In genomic region chr5:134129411-134130238, GRCh38 we compare ENCODE assay signal across 16 cellular contexts. TPM values are rescaled to one million over a fixed set of nuclear protein-coding genes. Genes with fewer than 3 reads are reported as not detected.
DNase-seq lines count a peak whose midpoint lies in the region; ATAC-seq, FAIRE-seq and TF ChIP-seq lines count a peak whose summit lies in the region.
"Had no signal": no experiment of that assay in that cellular context is flagged by ENCODE, and none has a peak within 500 bp of the region (broad histone marks: within the 10 kb centered on the region; RNA-seq: fewer than 3 reads in every experiment).

No MANE protein-coding gene starts in this region.

- H3K4me2 ChIP-seq in K562 (ENCODE audit: insufficient read depth, low read length), result no peak overlapping the region
- no peak overlapping the region for H3K4me2 ChIP-seq in neuronal stem cell (ENCODE audit: insufficient read depth, low read length, poor library complexity, severe bottlenecking)

- intact Hi-C loops in K562 (cut with micrococcal nuclease) (no loop called here), dorsolateral prefrontal cortex (cut with DNase I) (no loop called here)

- CTCF ChIA-PET in T-cell (lab: Charles Lee), result interaction anchor here (0.6 to 3.0 kb wide), 13 partner anchors 8 to 90 kb away, joined by 3 to 13 read pairs (median 4); no protein-coding TSS in a partner anchor
- CTCF ChIA-PET in K562 (lab: Yijun Ruan, JAX; ENCODE audit: low intra/inter-chr PET ratio), result interaction anchor here (0.6 kb wide), 1 partner anchor 16 kb away, joined by 4 read pairs; no protein-coding TSS in a partner anchor

- FAIRE-seq in K562 (lab: Jason Lieb, UNC), result no peak
- FAIRE-seq: H54, pancreas had no signal

- H3K36me3 ChIP-seq in K562 (ENCODE audit: control insufficient read depth, insufficient read depth, low read length) (peaks cover 29% of the 10 kb centered on the region; the same call in 1 of the 3 replicates), neuronal stem cell (replicated peaks in 1 of 2; ENCODE audit: control insufficient read depth in 2 of 2, insufficient read depth in 2 of 2, low read length in 2 of 2) (peaks cover 30 to 55% of the 10 kb centered on the region in 2 donors)

- H2AFZ ChIP-seq in K562 (ENCODE audit: low read depth, low read length), result no peak overlapping the region
- H2AFZ ChIP-seq in neuronal stem cell (ENCODE audit: low read length), result no peak overlapping the region

- peaks cover 99% of the 10 kb centered on the region for H3K4me1 Mint-ChIP-seq in activated T-cell treated with anti-CD3 and anti-CD28 coated beads, Interleukin-2, amount 50 U/mL, for 24 hours (ENCODE audit: low read depth)
- H3K4me1 Mint-ChIP-seq in T-cell, result peaks cover 98 to 100% (median 100%) of the 10 kb centered on the region in 3 donors

- H4K20me1 ChIP-seq in K562 (replicated peaks; ENCODE audit: control insufficient read depth, insufficient read depth, low read length), result peaks cover 28% of the 10 kb centered on the region

- peak overlapping the region; percentile 55 for H3K23ac ChIP-seq in neuronal stem cell (ENCODE audit: low read depth, low read length, poor library complexity)

- no peak overlapping the region for H3K27ac ChIP-seq in K562 (ENCODE audit: extremely low read depth, low read depth, low read length)
- H3K27ac ChIP-seq in neuronal stem cell (replicated peaks; ENCODE audit: low read length), result no peak overlapping the region
- peak overlapping the region in 3 of 59 donors; percentile 7 to 21 (median 8) for H3K27ac ChIP-seq in dorsolateral prefrontal cortex
- H3K27ac ChIP-seq: pancreas had no signal

- peak overlapping the region; percentile 92 for H3K27ac Mint-ChIP-seq in activated T-cell treated with anti-CD3 and anti-CD28 coated beads, Interleukin-2, amount 50 U/mL, for 24 hours
- peak overlapping the region; percentile 92 to 97 for H3K27ac Mint-ChIP-seq in T-cell
- H3K27ac Mint-ChIP-seq: dendritic cell treated with granulocyte-macrophage colony-stimulating factor and Interleukin-4, amounts not matched to agents 40 ng/mL and 50 ng/mL, for 4 days had no signal

- no peak overlapping the region for H2AK5ac ChIP-seq in neuronal stem cell (ENCODE audit: low read depth, low read length)

- peaks cover 3% of the 10 kb centered on the region for H3K79me1 ChIP-seq in neuronal stem cell (ENCODE audit: low read depth, low read length)

- H2BK15ac ChIP-seq in neuronal stem cell (ENCODE audit: low read length), result no peak overlapping the region

- H3K79me2 ChIP-seq in K562 (ENCODE audit: control insufficient read depth, insufficient read depth, low read length), result no peaks in the 10 kb centered on the region

- peaks cover 97% of the 10 kb centered on the region for H3K36me3 Mint-ChIP-seq in activated T-cell treated with anti-CD3 and anti-CD28 coated beads, Interleukin-2, amount 50 U/mL, for 24 hours (ENCODE audit: low read depth)
- H3K36me3 Mint-ChIP-seq in T-cell, result peaks cover 52% of the 10 kb centered on the region

- H3K27me3 Mint-ChIP-seq in activated T-cell treated with anti-CD3 and anti-CD28 coated beads, Interleukin-2, amount 50 U/mL, for 24 hours, result no peaks in the 10 kb centered on the region
- no peaks in the 10 kb centered on the region for H3K27me3 Mint-ChIP-seq in T-cell
- H3K27me3 Mint-ChIP-seq: dendritic cell treated with granulocyte-macrophage colony-stimulating factor and Interleukin-4, amounts not matched to agents 40 ng/mL and 50 ng/mL, for 4 days had no signal

- TF ChIP-seq POLR2A in K562 (conservative IDR thresholded peaks at IDR 0.05), result no peak

- H4K8ac ChIP-seq in neuronal stem cell (ENCODE audit: low read depth, low read length), result peak overlapping the region; percentile 3

- H2BK120ac ChIP-seq in neuronal stem cell (ENCODE audit: low read depth, low read length), result no peak overlapping the region

- H3K9me3 Mint-ChIP-seq in activated T-cell treated with anti-CD3 and anti-CD28 coated beads, Interleukin-2, amount 50 U/mL, for 24 hours, result no peaks in the 10 kb centered on the region
- H3K9me3 Mint-ChIP-seq in T-cell, result no peaks in the 10 kb centered on the region
- H3K9me3 Mint-ChIP-seq: dendritic cell treated with granulocyte-macrophage colony-stimulating factor and Interleukin-4, amounts not matched to agents 40 ng/mL and 50 ng/mL, for 4 days had no signal

- in situ Hi-C loops in K562 (cut with MboI), result no loop called here

- POLR2A ChIA-PET in T-cell (lab: Charles Lee) (interaction anchor here (0.6 to 1.5 kb wide), 8 partner anchors 9 to 1650 kb away, joined by 3 to 9 read pairs (median 4); no protein-coding TSS in a partner anchor), K562 (lab: Yijun Ruan, JAX) (interaction anchor here (2.9 kb wide), 1 partner anchor 11 kb away, joined by 11 read pairs; no protein-coding TSS in a partner anchor)

- no peak overlapping the region for H3K4ac ChIP-seq in neuronal stem cell (ENCODE audit: low read length)

- peak overlapping the region; percentile 38 for H3K18ac ChIP-seq in neuronal stem cell (ENCODE audit: low read length)

- H3K9ac ChIP-seq in K562 (ENCODE audit: insufficient read depth in 1 of 2, low read depth in 2 of 2, low read length in 2 of 2) (peak overlapping the region in 1 of 2 experiments; percentile 17; a peak in 1 of 4 replicates), neuronal stem cell (ENCODE audit: low read depth, low read length, poor library complexity) (peak overlapping the region; percentile 81)

- H3K27me3 ChIP-seq in K562 (ENCODE audit: control insufficient read depth in 2 of 2, insufficient read depth in 2 of 2, low read length in 2 of 2) (no peaks in the 10 kb centered on the region), neuronal stem cell (ENCODE audit: control insufficient read depth in 3 of 3, insufficient read depth in 3 of 3, low read depth in 1 of 3, low read length in 3 of 3) (no peaks in the 10 kb centered on the region), dorsolateral prefrontal cortex (no peaks in the 10 kb centered on the region)
- H3K27me3 ChIP-seq: pancreas had no signal

- peak; percentile 7 to 36 (median 17) for ATAC-seq in T-cell (replicated peaks in 1 of 4)
- no peak for ATAC-seq in K562
- no peak for ATAC-seq in GM18520 (IDR thresholded peaks at IDR 0.05; ENCODE audit: unreplicated experiment)
- ATAC-seq: pancreas had no signal

- peak overlapping the region; percentile 73 for H3K4me3 Mint-ChIP-seq in activated T-cell treated with anti-CD3 and anti-CD28 coated beads, Interleukin-2, amount 50 U/mL, for 24 hours
- peak overlapping the region; percentile 88 to 99 (median 92) for H3K4me3 Mint-ChIP-seq in T-cell
- H3K4me3 Mint-ChIP-seq: dendritic cell treated with granulocyte-macrophage colony-stimulating factor and Interleukin-4, amounts not matched to agents 40 ng/mL and 50 ng/mL, for 4 days had no signal

- peak; percentile 67 for DNase-seq in activated T-cell treated with anti-CD3 and anti-CD28 coated beads, Interleukin-2, amount 50 U/mL, for 24 hours
- DNase-seq in activated T-cell treated with anti-CD3 and anti-CD28 coated beads, Interleukin-2, amount 50 U/mL, for 48 hours, result no peak
- peak in 18 of 34 experiments; percentile 37 to 73 (median 44) for DNase-seq in T-cell
- DNase-seq in K562 (ENCODE audit: extremely low read depth in 1 of 4, low spot score in 3 of 4), result no peak
- DNase-seq in neuronal stem cell (ENCODE audit: low spot score), result no peak
- DNase-seq in middle frontal gyrus (ENCODE audit: extremely low spot score, low spot score), result no peak
- no peak for DNase-seq in dorsolateral prefrontal cortex
- DNase-seq: ACHN, kidney glomerular epithelial cell, MM.1S, NCI-H1930, NCI-H524 treated with DMSO at 0.1 percent for 48 hours had no signal

- H4K91ac ChIP-seq in neuronal stem cell (ENCODE audit: low read depth, low read length, poor library complexity), result no peak overlapping the region

- peaks cover 0 to 26% of the 10 kb centered on the region in 2 experiments; a peak in 2 of 5 replicates for H3K4me1 ChIP-seq in K562 (replicated peaks in 1 of 2; ENCODE audit: control insufficient read depth in 2 of 2, insufficient read depth in 2 of 2, low read length in 2 of 2)
- no peaks in the 10 kb centered on the region for H3K4me1 ChIP-seq in neuronal stem cell (ENCODE audit: control insufficient read depth in 2 of 2, insufficient read depth in 1 of 2, low read depth in 1 of 2, low read length in 2 of 2)

- peak overlapping the region; percentile 22 for H2BK12ac ChIP-seq in neuronal stem cell (ENCODE audit: low read length)

- no peak for TF ChIP-seq EP300 in K562 (IDR thresholded peaks at IDR 0.05; ENCODE audit: low read length)

- BruUV-seq in K562 (replicated peaks; lab: Mats Ljungman, UMichigan), result no TSS peak

- H3K4me3 ChIP-seq in K562 (no peak overlapping the region), neuronal stem cell (ENCODE audit: low read length in 2 of 2) (no peak overlapping the region), dorsolateral prefrontal cortex (no peak overlapping the region)
- H3K4me3 ChIP-seq: pancreas had no signal

- peaks cover 7% of the 10 kb centered on the region for H3K9me1 ChIP-seq in K562 (ENCODE audit: control insufficient read depth, insufficient read depth, low read length)

- no peak overlapping the region for H2BK5ac ChIP-seq in neuronal stem cell (ENCODE audit: low read length)

- H3K9me3 ChIP-seq in K562 (replicated peaks; ENCODE audit: control insufficient read depth, insufficient read depth, low read depth, low read length) (no peaks in the 10 kb centered on the region), neuronal stem cell (replicated peaks in 1 of 2; ENCODE audit: control insufficient read depth in 2 of 2, insufficient read depth in 1 of 2, low read depth in 1 of 2, low read length in 2 of 2) (peaks cover 0 to 1% of the 10 kb centered on the region in 2 donors)
- H3K9me3 ChIP-seq: pancreas had no signal

- no peak for TF ChIP-seq RAD21 in K562 (CRISPR knock-in tag; conservative IDR thresholded peaks at IDR 0.05 in 1 of 2, IDR thresholded peaks at IDR 0.05 in 1 of 2)

- WGBS in K562 (ENCODE audit: insufficient coverage, low coverage, missing lambda C conversion rate), result 85% methylated on average over 20 of the region's 25 CpGs
- no CpG with 5 or more reads among the region's 25 CpGs for WGBS in neuronal stem cell (ENCODE audit: extremely low coverage in 2 of 2, insufficient read length in 2 of 2, insufficient replicate concordance in 1 of 2), 2 donors

- H3K14ac ChIP-seq in neuronal stem cell (ENCODE audit: low read length), result no peak overlapping the region

- TF ChIP-seq CTCF in K562 (IDR thresholded peaks at IDR 0.05 in 2 of 3, conservative IDR thresholded peaks at IDR 0.05 in 1 of 3; ENCODE audit: insufficient read depth in 2 of 3, low read depth in 1 of 3, low read length in 3 of 3) (no peak), dorsolateral prefrontal cortex (IDR thresholded peaks at IDR 0.05 in 54 of 56, conservative IDR thresholded peaks at IDR 0.05 in 2 of 56; ENCODE audit: low read depth in 1 of 56, partially characterized antibody in 56 of 56) (no peak)

RNA-seq across cellular contexts. Expression of gene TCF7, which starts 15.1 kb away (rescaled TPM):
- total RNA-seq in T-cell (100 to 1,000 TPM; 503 to 749 (median 693) TPM), K562 (2014; rRNA removed) (5.8 TPM in 2 replicates), K562 (2014; rRNA removed; fragmentation: Illumina TruSeq; extraction: Trizol) (3.4 TPM in 2 replicates), K562 (2015; rRNA removed; fragmentation: Illumina TruSeq; extraction: Trizol) (3.1 and 3.2 TPM in 2 replicates), K562 (2021) (10.3 and 12.6 TPM in 2 replicates), dorsolateral prefrontal cortex (1 to 10 TPM in 115 of 120 experiments, under 1 TPM in 5; 0.75 to 9.0 (median 2.3) TPM)
- 22.7 and 54.2 TPM in 2 replicates for total RNA-seq in K562 (2011; cell fraction: chromatin; rRNA removed; ENCODE audit: low replicate concordance)
- 20.5 and 24.5 TPM in 2 replicates for total RNA-seq in K562 (2011; cell fraction: nucleolus; rRNA removed)
- total RNA-seq in K562 (2011; cell fraction: nucleoplasm; rRNA removed), result 24.3 and 38.9 TPM in 2 replicates
- polyA plus RNA-seq in K562 (2011; rRNA removed) (3.2 and 4.2 TPM in 2 replicates), K562 (2014; fragmentation: Illumina TruSeq; extraction: Trizol) (14.4 and 14.9 TPM in 2 replicates), K562 (2014; fragmentation: Nextera tagmentation; extraction: Ambion mirVana) (1 to 10 TPM; 1.6 to 2.0 TPM), K562 (2014; rRNA removed) (5.4 and 5.8 TPM in 2 replicates)
- 2.6 and 5.4 TPM in 2 replicates for polyA plus RNA-seq in K562 (2011; cell fraction: cytosol; rRNA removed)
- polyA plus RNA-seq in K562 (2011; cell fraction: nucleus; rRNA removed), result 4.1 and 11.1 TPM in 2 replicates
- polyA plus RNA-seq in K562 (2012), result 8.3 and 8.9 TPM in 2 replicates
- polyA minus RNA-seq in K562 (2011; rRNA and poly(A)+ RNA removed), result 5.5 and 7.4 TPM in 2 replicates
- 5.3 and 9.5 TPM in 2 replicates for polyA minus RNA-seq in K562 (2011; cell fraction: cytosol; rRNA and poly(A)+ RNA removed)
- 8.3 and 13.5 TPM in 2 replicates for polyA minus RNA-seq in K562 (2011; cell fraction: nucleus; rRNA and poly(A)+ RNA removed)
- polyA plus RNA-seq in neuronal stem cell (2013, experiment 1 of 2), result 4.1 TPM
- 4.2 TPM for polyA plus RNA-seq in neuronal stem cell (2013, experiment 2 of 2)

RNA-seq across cellular contexts. Expression of gene SKP1, which starts 47.1 kb away (rescaled TPM):
- total RNA-seq in T-cell, result 100 to 1,000 TPM; 178 to 314 (median 203) TPM
- 90.0 and 233 TPM in 2 replicates for total RNA-seq in K562 (2011; cell fraction: chromatin; rRNA removed; ENCODE audit: low replicate concordance)
- total RNA-seq in K562 (2011; cell fraction: nucleolus; rRNA removed), result 56.3 and 56.9 TPM in 2 replicates
- 128 and 219 TPM in 2 replicates for total RNA-seq in K562 (2011; cell fraction: nucleoplasm; rRNA removed)
- total RNA-seq in K562 (2014; rRNA removed), result 259 and 301 TPM in 2 replicates
- total RNA-seq in K562 (2014; rRNA removed; fragmentation: Illumina TruSeq; extraction: Trizol), result 655 and 748 TPM in 2 replicates
- 621 and 639 TPM in 2 replicates for total RNA-seq in K562 (2015; rRNA removed; fragmentation: Illumina TruSeq; extraction: Trizol)
- 302 and 303 TPM in 2 replicates for total RNA-seq in K562 (2021)
- polyA plus RNA-seq in K562 (2011; rRNA removed), result 471 and 627 TPM in 2 replicates
- polyA plus RNA-seq in K562 (2011; cell fraction: cytosol; rRNA removed), result 91.9 and 240 TPM in 2 replicates
- 71.9 and 148 TPM in 2 replicates for polyA plus RNA-seq in K562 (2011; cell fraction: nucleus; rRNA removed)
- 488 and 491 TPM in 2 replicates for polyA plus RNA-seq in K562 (2012)
- polyA plus RNA-seq in K562 (2014; fragmentation: Illumina TruSeq; extraction: Trizol), result 809 and 876 TPM in 2 replicates
- polyA plus RNA-seq in K562 (2014; fragmentation: Nextera tagmentation; extraction: Ambion mirVana), result 1,000 to 10,000 TPM; 2,075 to 2,109 TPM
- polyA plus RNA-seq in K562 (2014; rRNA removed), result 625 and 669 TPM in 2 replicates
- 617 and 618 TPM in 2 replicates for polyA minus RNA-seq in K562 (2011; rRNA and poly(A)+ RNA removed)
- 97.3 and 126 TPM in 2 replicates for polyA minus RNA-seq in K562 (2011; cell fraction: cytosol; rRNA and poly(A)+ RNA removed)
- polyA minus RNA-seq in K562 (2011; cell fraction: nucleus; rRNA and poly(A)+ RNA removed), result 44.0 and 74.6 TPM in 2 replicates
- polyA plus RNA-seq in neuronal stem cell (2013, experiment 1 of 2), result 609 TPM
- 615 TPM for polyA plus RNA-seq in neuronal stem cell (2013, experiment 2 of 2)
- 100 to 1,000 TPM; 263 to 693 (median 535) TPM for total RNA-seq in dorsolateral prefrontal cortex

Comparison
In these comparisons a context has a peak if more than half of its experiments do, and no peak if none do; other contexts are left out.
1. DNase-seq: peak in activated T-cell treated with anti-CD3 and anti-CD28 coated beads, Interleukin-2, amount 50 U/mL, for 24 hours (single experiment) and T-cell (18 of 34); none in activated T-cell treated with anti-CD3 and anti-CD28 coated beads, Interleukin-2, amount 50 U/mL, for 48 hours (0 of 2), K562 (0 of 4), neuronal stem cell (single experiment), middle frontal gyrus (single experiment) and dorsolateral prefrontal cortex (0 of 10).
2. ATAC-seq: peak in T-cell (4 of 4); none in K562 (single experiment) and GM18520 (single experiment).
3. RNA of gene TCF7, which starts 15.1 kb away (total RNA-seq): 503 to 749 TPM in T-cell; 3.1 to 54.2 TPM in K562 and 0.75 to 9.0 TPM in dorsolateral prefrontal cortex; every median in the first group is over 4 times any median in the second.